7 cellular contexts compared by ENCODE assay signal in the genomic region with DNA sequence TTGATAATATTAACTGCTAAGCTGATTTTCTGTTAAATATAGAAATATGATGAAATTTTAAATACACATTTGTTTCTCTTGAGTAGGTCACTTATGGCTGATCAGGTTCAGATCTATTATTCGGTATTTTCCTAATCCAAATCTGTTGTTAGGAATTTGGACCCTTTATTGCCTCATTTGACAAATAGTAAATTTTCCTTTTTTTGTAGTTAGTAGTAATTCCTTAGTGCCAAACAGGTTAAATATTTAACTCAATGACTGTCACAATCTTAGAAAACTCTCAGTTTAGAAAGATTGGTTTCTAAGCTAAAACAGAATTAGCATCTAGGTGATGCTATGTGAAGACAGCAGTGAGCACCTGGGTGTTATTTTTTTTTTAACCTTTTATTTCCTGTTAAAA.
"Had no signal": no experiment of that assay in that cellular context is flagged by ENCODE, and none has a peak within 500 bp of the region (broad histone marks: within the 10 kb centered on the region; RNA-seq: fewer than 3 reads in every experiment).

No MANE protein-coding gene starts in this region.

- ATAC-seq: HepG2, K562 had no signal

- DNase-seq: IMR-90, KBM-7, KG1 had no signal

- H3K4me2 ChIP-seq: KMS-11 had no signal

- H3K9ac ChIP-seq: KMS-11 had no signal

- H3K4me3 ChIP-seq: K562 had no signal

- H3K27ac ChIP-seq: HL-60, KMS-11 had no signal
